In the genomic region with DNA sequence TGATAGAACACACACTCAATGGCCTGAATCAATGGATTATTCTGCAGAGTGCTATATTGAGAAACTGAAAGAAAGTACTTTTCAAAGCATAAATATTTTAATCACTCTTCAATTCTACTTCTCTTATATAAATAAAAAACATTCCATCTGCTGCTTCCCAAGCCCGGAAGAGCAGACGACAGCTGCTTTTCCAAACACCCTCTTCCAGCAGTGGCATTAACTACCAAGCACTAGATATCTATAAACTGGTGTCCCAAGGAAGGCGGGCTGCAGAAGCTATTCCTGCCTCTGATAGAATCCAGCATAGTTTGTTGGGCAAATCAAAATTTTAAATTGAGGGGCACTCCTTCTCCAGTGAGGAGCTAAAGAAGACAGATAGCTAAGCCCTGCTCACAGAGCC, we compare ENCODE assay signal across 32 cellular contexts.
"Had no signal": no experiment of that assay in that cellular context is flagged by ENCODE, and none has a peak within 500 bp of the region (broad histone marks: within the 10 kb centered on the region; RNA-seq: fewer than 3 reads in every experiment).

No MANE protein-coding gene starts in this region.

- H3K4me3 ChIP-seq: colonic mucosa, esophagus squamous epithelium, gastrocnemius medialis, left lung, lung, mucosa of descending colon, neural progenitor cell, psoas muscle, stomach, thyroid gland, upper lobe of left lung, vagina had no signal

- ATAC-seq: activated CD4-positive, alpha-beta T cell treated with anti-CD3 and anti-CD28 coated beads for 36 hours; activated CD8-positive, alpha-beta memory T cell treated with anti-CD3 and anti-CD28 coated beads, Interleukin-2, amount 10 ng/mL, durations not matched to agents 7 days and 5 days; activated CD8-positive, alpha-beta T cell treated with anti-CD3 and anti-CD28 coated beads, Interleukin-2, amount 10 ng/mL, durations not matched to agents 7 days and 5 days; gastrocnemius medialis; left lung; mucosa of descending colon; naive thymus-derived CD4-positive, alpha-beta T cell; psoas muscle; stimulated activated naive B cell treated with anti-CD40 and anti-IgM and Interleukin-4, amounts not matched to agents 10 μg/mL and 1 μg/mL and 100 μg/mL, for 72 hours had no signal

- H3K9me3 Mint-ChIP-seq: naive thymus-derived CD4-positive, alpha-beta T cell; neural progenitor cell; stimulated activated naive B cell treated with anti-CD40 and anti-IgM and Interleukin-4, amounts not matched to agents 10 μg/mL and 1 μg/mL and 100 μg/mL, for 72 hours had no signal

- H3K27ac ChIP-seq: colonic mucosa, epithelial cell of prostate, esophagus squamous epithelium, gastrocnemius medialis, left lung, neural progenitor cell, parathyroid adenoma, psoas muscle, stomach, thyroid gland, upper lobe of left lung, vagina had no signal

- H3K4me1 ChIP-seq: colonic mucosa, esophagus squamous epithelium, gastrocnemius medialis, left lung, psoas muscle, upper lobe of left lung, vagina had no signal

- H3K9me3 ChIP-seq: colonic mucosa, esophagus squamous epithelium, gastrocnemius medialis, left lung, mucosa of descending colon, psoas muscle, stomach, thyroid gland, upper lobe of left lung, vagina had no signal

- H3K36me3 Mint-ChIP-seq: neural progenitor cell had no signal

- DNase-seq: activated CD4-positive, alpha-beta T cell treated with anti-CD3 and anti-CD28 coated beads for 36 hours; activated CD4-positive, CD25-positive, alpha-beta regulatory T cell; activated CD8-positive, alpha-beta memory T cell treated with anti-CD3 and anti-CD28 coated beads, Interleukin-2, amount 10 ng/mL, durations not matched to agents 7 days and 5 days; activated CD8-positive, alpha-beta T cell treated with anti-CD3 and anti-CD28 coated beads, Interleukin-2, amount 10 ng/mL, durations not matched to agents 7 days and 5 days; activated naive CD4-positive, alpha-beta T cell; activated T-cell treated with anti-CD3 and anti-CD28 coated beads, Interleukin-2, amount 50 U/mL, for 48 hours; anterior cingulate cortex; cerebellar nuclear complex; colonic mucosa; effector CD8-positive, alpha-beta T cell; esophagus squamous epithelium; gastrocnemius medialis; glutamatergic neuron; left lung; mesendoderm; mucosa of descending colon; naive thymus-derived CD4-positive, alpha-beta T cell; occipital lobe; psoas muscle; stimulated activated CD4-positive, alpha-beta T cell treated with anti-CD3 and anti-CD28 coated beads, Interleukin-15, amount 100 ng/mL, for 24 hours; stimulated activated CD4-positive, alpha-beta T cell treated with anti-CD3 and anti-CD28 coated beads, Interleukin-2, amount 100 ng/mL, for 24 hours; stimulated activated naive B cell treated with anti-CD40 and anti-IgM and Interleukin-4, amounts not matched to agents 10 μg/mL and 1 μg/mL and 100 μg/mL, for 72 hours; stomach; thyroid gland; upper lobe of left lung had no signal

- H3K4me2 ChIP-seq: neural progenitor cell had no signal

- H3K4me3 Mint-ChIP-seq: activated CD4-positive, alpha-beta T cell treated with anti-CD3 and anti-CD28 coated beads for 36 hours; activated CD8-positive, alpha-beta memory T cell treated with anti-CD3 and anti-CD28 coated beads, Interleukin-2, amount 10 ng/mL, durations not matched to agents 7 days and 5 days; activated CD8-positive, alpha-beta T cell treated with anti-CD3 and anti-CD28 coated beads, Interleukin-2, amount 10 ng/mL, durations not matched to agents 7 days and 5 days; activated naive CD8-positive, alpha-beta T cell; naive thymus-derived CD4-positive, alpha-beta T cell; neural progenitor cell; stimulated activated naive B cell treated with anti-CD40 and anti-IgM and Interleukin-4, amounts not matched to agents 10 μg/mL and 1 μg/mL and 100 μg/mL, for 72 hours had no signal

- H3K4me1 Mint-ChIP-seq: activated CD4-positive, alpha-beta T cell treated with anti-CD3 and anti-CD28 coated beads for 36 hours; activated CD8-positive, alpha-beta memory T cell treated with anti-CD3 and anti-CD28 coated beads, Interleukin-2, amount 10 ng/mL, durations not matched to agents 7 days and 5 days; stimulated activated naive B cell treated with anti-CD40 and anti-IgM and Interleukin-4, amounts not matched to agents 10 μg/mL and 1 μg/mL and 100 μg/mL, for 72 hours had no signal

- H3K36me3 ChIP-seq: colonic mucosa, gastrocnemius medialis, neural progenitor cell, vagina had no signal

- H3K27me3 ChIP-seq: colonic mucosa, esophagus squamous epithelium, gastrocnemius medialis, left lung, neural progenitor cell, stomach, thyroid gland, upper lobe of left lung, vagina had no signal

- H3K27ac Mint-ChIP-seq: activated CD4-positive, alpha-beta T cell treated with anti-CD3 and anti-CD28 coated beads for 36 hours; activated CD8-positive, alpha-beta memory T cell treated with anti-CD3 and anti-CD28 coated beads, Interleukin-2, amount 10 ng/mL, durations not matched to agents 7 days and 5 days; activated CD8-positive, alpha-beta T cell treated with anti-CD3 and anti-CD28 coated beads, Interleukin-2, amount 10 ng/mL, durations not matched to agents 7 days and 5 days; activated T-helper 2 cell treated with anti-CD3 and anti-CD28 coated beads, Interferon-gamma antibody, Interleukin-2, Interleukin-4, amounts not matched to agents 10 μg/mL and 5 μg/mL and 100 μg/mL, durations not matched to agents 14 hours and 24 hours and 36 hours; neural progenitor cell; stimulated activated naive B cell treated with anti-CD40 and anti-IgM and Interleukin-4, amounts not matched to agents 10 μg/mL and 1 μg/mL and 100 μg/mL, for 72 hours had no signal

- H3K79me2 ChIP-seq: parathyroid adenoma had no signal

- H2AFZ ChIP-seq: neural progenitor cell, parathyroid adenoma had no signal

- H3K9ac ChIP-seq: neural progenitor cell, parathyroid adenoma had no signal

- H3K27me3 Mint-ChIP-seq: activated CD4-positive, alpha-beta T cell treated with anti-CD3 and anti-CD28 coated beads for 36 hours; activated CD8-positive, alpha-beta memory T cell treated with anti-CD3 and anti-CD28 coated beads, Interleukin-2, amount 10 ng/mL, durations not matched to agents 7 days and 5 days; activated naive CD8-positive, alpha-beta T cell; naive thymus-derived CD4-positive, alpha-beta T cell; stimulated activated naive B cell treated with anti-CD40 and anti-IgM and Interleukin-4, amounts not matched to agents 10 μg/mL and 1 μg/mL and 100 μg/mL, for 72 hours had no signal
